In genomic region chr17:1446201-1446600, GRCh38 we compare ENCODE assay signal across 21 cellular contexts. TPM values are rescaled to one million over a fixed set of nuclear protein-coding genes. Genes with fewer than 3 reads are reported as not detected.
DNase-seq lines count a peak whose midpoint lies in the region; ATAC-seq and FAIRE-seq lines count a peak whose summit lies in the region.
"Had no signal": no experiment of that assay in that cellular context is flagged by ENCODE, and none has a peak within 500 bp of the region (broad histone marks: within the 10 kb centered on the region; RNA-seq: fewer than 3 reads in every experiment).

No MANE protein-coding gene starts in this region.

- no peaks in the 10 kb centered on the region for H3K9me3 Mint-ChIP-seq in activated CD4-positive, alpha-beta T cell treated with anti-CD3 and anti-CD28 coated beads for 36 hours (ENCODE audit: low read depth)
- H3K9me3 Mint-ChIP-seq in effector memory CD8-positive, alpha-beta T cell = no peaks in the 10 kb centered on the region
- H3K9me3 Mint-ChIP-seq: CD8-positive, alpha-beta memory T cell; nephron; stimulated activated naive CD8-positive, alpha-beta T cell treated with anti-CD3 and anti-CD28 coated beads, Interleukin-15, amount 100 ng/mL, for 72 hours had no signal

- H3K4me2 ChIP-seq in trophoblast cell (ENCODE audit: low read length) = no peak overlapping the region
- H3K4me2 ChIP-seq: PC-9 had no signal

- no peak overlapping the region for H4K12ac ChIP-seq in trophoblast cell (ENCODE audit: low read depth, low read length)

- no peak for FAIRE-seq in GM19239 (lab: Jason Lieb, UNC)

- H2BK120ac ChIP-seq in trophoblast cell (ENCODE audit: insufficient read depth, low read length, poor library complexity) = no peak overlapping the region

- no peak overlapping the region for H3K14ac ChIP-seq in trophoblast cell (ENCODE audit: low read length)

- peak overlapping the region; percentile 24 for H3K4ac ChIP-seq in trophoblast cell (ENCODE audit: low read depth, low read length)

- no peak overlapping the region for H3K4me3 Mint-ChIP-seq in activated CD4-positive, alpha-beta T cell treated with anti-CD3 and anti-CD28 coated beads for 36 hours
- H3K4me3 Mint-ChIP-seq in effector memory CD8-positive, alpha-beta T cell = no peak overlapping the region
- H3K4me3 Mint-ChIP-seq: nephron; stimulated activated naive CD8-positive, alpha-beta T cell treated with anti-CD3 and anti-CD28 coated beads, Interleukin-15, amount 100 ng/mL, for 72 hours had no signal

- no peak overlapping the region for H3K27ac ChIP-seq in trophoblast cell (ENCODE audit: low read depth, low read length)
- H3K27ac ChIP-seq: PC-9 had no signal

- H3K18ac ChIP-seq in trophoblast cell (ENCODE audit: low read length) = no peak overlapping the region

- peaks cover 2% of the 10 kb centered on the region for H3K9me3 ChIP-seq in trophoblast cell (ENCODE audit: insufficient read depth, low read depth, low read length)
- H3K9me3 ChIP-seq: MG63, thyroid gland had no signal

- no peak overlapping the region for H4K8ac ChIP-seq in trophoblast cell (ENCODE audit: low read depth, low read length)

- no peak overlapping the region for H3K9ac ChIP-seq in trophoblast cell (ENCODE audit: low read length)
- H3K9ac ChIP-seq: parathyroid adenoma had no signal

- H3K79me1 ChIP-seq in trophoblast cell (ENCODE audit: low read length) = no peaks in the 10 kb centered on the region

- H3K36me3 Mint-ChIP-seq in activated CD4-positive, alpha-beta T cell treated with anti-CD3 and anti-CD28 coated beads for 36 hours (ENCODE audit: low read depth) = peaks cover 2% of the 10 kb centered on the region
- H3K36me3 Mint-ChIP-seq in effector memory CD8-positive, alpha-beta T cell (ENCODE audit: insufficient read depth) = peaks cover 31% of the 10 kb centered on the region

- CTCF ChIA-PET in activated CD4-positive, alpha-beta T cell treated with anti-CD3 and anti-CD28 coated beads for 36 hours (lab: Charles Lee) = no interaction called here

- H2AK5ac ChIP-seq in trophoblast cell (ENCODE audit: low read length) = no peak overlapping the region

- no CpG with 5 or more reads among the region's 12 CpGs for WGBS in trophoblast cell (ENCODE audit: extremely low coverage, insufficient coverage, insufficient read length)

- peaks cover 31% of the 10 kb centered on the region for H3K4me1 Mint-ChIP-seq in activated CD4-positive, alpha-beta T cell treated with anti-CD3 and anti-CD28 coated beads for 36 hours
- peaks cover 30 to 31% of the 10 kb centered on the region in 2 donors for H3K4me1 Mint-ChIP-seq in effector memory CD8-positive, alpha-beta T cell (ENCODE audit: low read depth in 2 of 2)

- peak overlapping the region; percentile 6 for H3K27ac Mint-ChIP-seq in activated CD4-positive, alpha-beta T cell treated with anti-CD3 and anti-CD28 coated beads for 36 hours
- peak overlapping the region; percentile 41 to 60 for H3K27ac Mint-ChIP-seq in effector memory CD8-positive, alpha-beta T cell
- H3K27ac Mint-ChIP-seq: nephron had no signal

- peaks cover 28% of the 10 kb centered on the region for H3K79me2 ChIP-seq in trophoblast cell (ENCODE audit: control insufficient read depth, insufficient read depth, low read length, poor library complexity)

- no peak overlapping the region for H2BK12ac ChIP-seq in trophoblast cell (ENCODE audit: low read length)

- H3K4me3 ChIP-seq in trophoblast cell (ENCODE audit: low read depth, low read length) = no peak overlapping the region
- H3K4me3 ChIP-seq: MG63, PC-9, thyroid gland had no signal

- ATAC-seq in activated CD4-positive, alpha-beta T cell treated with anti-CD3 and anti-CD28 coated beads for 36 hours = no peak
- no peak for ATAC-seq in effector memory CD8-positive, alpha-beta T cell (replicated peaks)
- ATAC-seq in GM19467 (IDR thresholded peaks at IDR 0.05; ENCODE audit: unreplicated experiment) = no peak
- ATAC-seq: sciatic nerve; stimulated activated naive CD8-positive, alpha-beta T cell treated with anti-CD3 and anti-CD28 coated beads, Interleukin-15, amount 100 ng/mL, for 72 hours had no signal

- POLR2A ChIA-PET in activated CD4-positive, alpha-beta T cell treated with anti-CD3 and anti-CD28 coated beads for 36 hours (lab: Charles Lee) = interaction anchor here (0.8 kb wide), 1 partner anchor 81 kb away, joined by 4 read pairs; no protein-coding TSS in a partner anchor

- DNase-seq in activated CD4-positive, alpha-beta T cell treated with anti-CD3 and anti-CD28 coated beads for 36 hours = no peak
- DNase-seq in activated CD4-positive, alpha-beta T cell treated with anti-CD3 and anti-CD28 coated beads, Interleukin-2, amount 50 U/mL, for 48 hours = no peak
- DNase-seq in G401 (ENCODE audit: low spot score) (peak; percentile 68), trophoblast cell (no peak), GM19239 (ENCODE audit: insufficient read length, low spot score) (no peak), NCI-H510A (lab: John Stamatoyannopoulos, UW) (no peak)
- DNase-seq in effector memory CD8-positive, alpha-beta T cell = no peak
- DNase-seq: activated CD8-positive, alpha-beta memory T cell treated with anti-CD3 and anti-CD28 coated beads for 24 hours; activated T-cell treated with anti-CD3 and anti-CD28 coated beads, Interleukin-2, amount 50 U/mL, for 1 hour; CD8-positive, alpha-beta memory T cell; dermis blood vessel endothelial cell; MG63; NCI-H1417 treated with DMSO at 0.1 percent for 48 hours; NCI-H510A treated with DMSO at 0.1 percent for 48 hours; PC-9; stimulated activated naive CD8-positive, alpha-beta T cell treated with anti-CD3 and anti-CD28 coated beads, Interleukin-15, amount 100 ng/mL, for 72 hours; thyroid gland had no signal

- intact Hi-C loops in activated CD4-positive, alpha-beta T cell treated with anti-CD3 and anti-CD28 coated beads for 36 hours (cut with DNase I, micrococcal nuclease) = no loop called here

- in situ Hi-C loops in G401 (cut with HindIII; ENCODE audit: low sequenced_read_pairs) = loop anchor here (5.0 kb wide), 1 partner anchor 61 kb away; no protein-coding TSS in a partner anchor

- no peak overlapping the region for H2BK5ac ChIP-seq in trophoblast cell (ENCODE audit: low read depth, low read length, poor library complexity)

- no peak overlapping the region for H2AFZ ChIP-seq in trophoblast cell (ENCODE audit: insufficient read depth, low read length, poor library complexity)
- H2AFZ ChIP-seq: parathyroid adenoma, PC-9 had no signal

- no peak overlapping the region for H4K91ac ChIP-seq in trophoblast cell (ENCODE audit: low read depth, low read length)

- H3K23ac ChIP-seq in trophoblast cell (ENCODE audit: low read length) = no peak overlapping the region

- H3K36me3 ChIP-seq in trophoblast cell (ENCODE audit: control insufficient read depth in 1 of 2, insufficient read depth in 2 of 2, low read length in 2 of 2) = peaks cover 10 to 31% of the 10 kb centered on the region in 2 experiments
- H3K36me3 ChIP-seq: MG63, thyroid gland had no signal

- no peaks in the 10 kb centered on the region for H3K27me3 ChIP-seq in trophoblast cell (ENCODE audit: insufficient read depth, low read length)
- H3K27me3 ChIP-seq: MG63, thyroid gland had no signal

- H3K4me1 ChIP-seq in trophoblast cell (ENCODE audit: control insufficient read depth in 1 of 2, insufficient read depth in 2 of 2, low read length in 2 of 2) = peaks cover 4 to 5% of the 10 kb centered on the region in 2 experiments

- H3K27me3 Mint-ChIP-seq in activated CD4-positive, alpha-beta T cell treated with anti-CD3 and anti-CD28 coated beads for 36 hours = no peaks in the 10 kb centered on the region
- no peaks in the 10 kb centered on the region for H3K27me3 Mint-ChIP-seq in effector memory CD8-positive, alpha-beta T cell
- H3K27me3 Mint-ChIP-seq: CD8-positive, alpha-beta memory T cell; stimulated activated naive CD8-positive, alpha-beta T cell treated with anti-CD3 and anti-CD28 coated beads, Interleukin-15, amount 100 ng/mL, for 72 hours had no signal

RNA-seq across cellular contexts. Expression of gene CRK, which starts 9.8 kb away (rescaled TPM):
- 10 to 100 TPM; 10.1 to 11.6 TPM for total RNA-seq in activated CD4-positive, alpha-beta T cell treated with anti-CD3 and anti-CD28 coated beads for 36 hours
- 62.8 and 92.7 TPM in 2 replicates for total RNA-seq in G401 (2014; rRNA removed; shearing (Covaris generic))
- polyA plus RNA-seq in trophoblast cell (2013) = 43.6 and 43.9 TPM in 2 replicates

RNA-seq across cellular contexts. Expression of gene YWHAE, which starts 46.2 kb away (rescaled TPM):
- 100 to 1,000 TPM; 520 to 553 TPM for total RNA-seq in activated CD4-positive, alpha-beta T cell treated with anti-CD3 and anti-CD28 coated beads for 36 hours
- total RNA-seq in G401 (2014; rRNA removed; shearing (Covaris generic)) = 293 and 311 TPM in 2 replicates
- 619 and 645 TPM in 2 replicates for polyA plus RNA-seq in trophoblast cell (2013)

RNA-seq across cellular contexts. Expression of gene MYO1C, which starts 46.3 kb away (rescaled TPM):
- total RNA-seq in activated CD4-positive, alpha-beta T cell treated with anti-CD3 and anti-CD28 coated beads for 36 hours = 10 to 100 TPM; 21.7 to 24.1 TPM
- total RNA-seq in G401 (2014; rRNA removed; shearing (Covaris generic)) = 85.0 and 94.1 TPM in 2 replicates
- polyA plus RNA-seq in trophoblast cell (2013) = 83.3 and 84.7 TPM in 2 replicates
